ENCODE assay signal across 8 cellular contexts in the genomic region with DNA sequence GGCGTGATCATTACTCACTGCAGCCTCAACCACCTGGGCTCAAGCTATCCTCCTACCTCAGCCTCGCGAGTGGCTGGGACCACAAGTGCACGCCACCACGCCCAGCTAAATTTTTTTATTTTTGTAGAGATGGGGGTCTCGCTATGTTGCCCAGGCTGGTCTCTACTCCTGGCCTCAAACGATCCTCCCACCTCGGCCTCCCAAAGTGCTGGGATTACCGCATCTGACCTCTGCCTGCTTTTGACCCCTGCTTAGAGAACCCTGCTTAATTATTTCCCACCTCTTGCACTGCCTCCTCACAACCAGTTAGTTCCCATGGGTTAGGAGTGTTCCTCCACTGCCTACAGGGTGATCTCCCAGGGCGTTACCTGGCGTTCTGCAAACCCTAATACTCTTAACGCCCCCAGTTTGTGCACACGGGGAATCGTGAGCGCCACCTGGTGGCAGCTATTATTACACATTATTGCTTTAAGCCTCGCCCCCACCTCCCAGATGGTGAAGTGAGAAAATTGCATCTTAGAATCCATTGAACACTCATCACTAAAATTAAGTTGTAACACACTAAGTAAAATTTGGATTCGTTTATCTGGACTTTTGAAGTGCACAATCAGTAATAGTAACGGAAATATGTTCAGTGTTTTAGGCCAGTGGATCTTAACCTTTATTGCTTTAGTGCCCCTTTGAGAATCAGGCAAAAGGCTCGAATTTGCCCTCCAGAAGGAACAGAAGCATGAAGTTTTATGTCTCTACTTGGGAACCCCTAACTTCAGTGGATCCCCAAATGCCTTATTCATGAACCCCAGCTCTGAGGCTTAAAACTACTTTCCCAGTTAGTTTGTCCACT.
DNase-seq lines count a peak whose midpoint lies in the region; ATAC-seq, FAIRE-seq and TF ChIP-seq lines count a peak whose summit lies in the region.

No MANE protein-coding gene starts in this region.

- H2AK9ac ChIP-seq in IMR-90 (replicated peaks; ENCODE audit: low read depth, low read length, poor library complexity): peak overlapping the region; percentile 76

- H2BK20ac ChIP-seq in IMR-90 (ENCODE audit: low read depth, low read length): no peak overlapping the region

- no peaks in the 10 kb centered on the region for H3K9me1 ChIP-seq in IMR-90 (ENCODE audit: insufficient read depth, low read length)

- no peaks in the 10 kb centered on the region for H3K36me3 Mint-ChIP-seq in activated naive CD8-positive, alpha-beta T cell treated with anti-CD3 and anti-CD28 coated beads, Interleukin-2, amount 50 U/mL, for 24 hours (ENCODE audit: low read depth)

- no peak overlapping the region for H3K56ac ChIP-seq in IMR-90 (ENCODE audit: extremely low read depth, insufficient read depth, low read length)

- H3K9me3 Mint-ChIP-seq in activated naive CD8-positive, alpha-beta T cell treated with anti-CD3 and anti-CD28 coated beads, Interleukin-2, amount 50 U/mL, for 24 hours: no peaks in the 10 kb centered on the region

- H3K4me3 ChIP-seq in IMR-90 (ENCODE audit: insufficient read depth, low read depth, low read length) (no peak overlapping the region), iPS DF 6.9 (ENCODE audit: low read length) (no peak overlapping the region)

- intact Hi-C loops in IMR-90 (cut with micrococcal nuclease): no loop called here

- H3K4me2 ChIP-seq in IMR-90 (ENCODE audit: low read depth, low read length): no peak overlapping the region

- no peaks in the 10 kb centered on the region for H3K4me1 ChIP-seq in IMR-90 (ENCODE audit: control insufficient read depth, insufficient read depth, low read length)
- H3K4me1 ChIP-seq in iPS DF 6.9 (ENCODE audit: control insufficient read depth, insufficient read depth, low read length): no peaks in the 10 kb centered on the region

- no peaks in the 10 kb centered on the region for H4K20me1 ChIP-seq in IMR-90 (ENCODE audit: insufficient read depth, low read length)

- H2BK120ac ChIP-seq in IMR-90 (ENCODE audit: low read depth, low read length): no peak overlapping the region

- H3K27ac Mint-ChIP-seq in activated naive CD8-positive, alpha-beta T cell treated with anti-CD3 and anti-CD28 coated beads, Interleukin-2, amount 50 U/mL, for 24 hours: no peak overlapping the region

- FAIRE-seq in D721Med (lab: Jason Lieb, UNC): no peak

- DNase-seq in D721Med (ENCODE audit: insufficient read length, low spot score) (no peak), IMR-90 (peak; percentile 20), SW480 (ENCODE audit: low spot score) (peak; percentile 28), iPS DF 6.9 (ENCODE audit: low read depth, low spot score) (peak; percentile 55), islet precursor cell (no peak)
- peak; percentile 72 for DNase-seq in activated naive CD8-positive, alpha-beta T cell treated with anti-CD3 and anti-CD28 coated beads, Interleukin-2, amount 50 U/mL, for 24 hours
- peak; percentile 62 to 64 for DNase-seq in stimulated activated CD4-positive, alpha-beta T cell treated with anti-CD3 and anti-CD28 coated beads, Interleukin-2, amount 100 ng/mL, for 48 hours

- peak; percentile 46; the same call in 1 of the 2 replicates for ATAC-seq in IMR-90 (ENCODE audit: low read depth)
- peak; percentile 33 for ATAC-seq in activated naive CD8-positive, alpha-beta T cell treated with anti-CD3 and anti-CD28 coated beads, Interleukin-2, amount 50 U/mL, for 24 hours
- ATAC-seq in GM19324 (IDR thresholded peaks at IDR 0.05; ENCODE audit: low FRiP score, unreplicated experiment): no peak

- peak overlapping the region; percentile 18 for H2AFZ ChIP-seq in IMR-90 (replicated peaks; ENCODE audit: low read length, poor library complexity)

- no peaks in the 10 kb centered on the region for H3K79me1 ChIP-seq in IMR-90 (ENCODE audit: low read depth in 1 of 2, low read length in 2 of 2)

- WGBS in IMR-90 (ENCODE audit: extremely low coverage in 2 of 2, insufficient read length in 1 of 2), 2 experiments: 60% methylated on average over 4 of the region's 19 CpGs; no CpG with 5 or more reads in 1 of the 2 experiments
- WGBS in iPS DF 6.9 (ENCODE audit: insufficient coverage, insufficient read length): no CpG with 5 or more reads among the region's 19 CpGs

- H4K8ac ChIP-seq in IMR-90 (ENCODE audit: low read depth in 2 of 2, low read length in 2 of 2): no peak overlapping the region

- H3K4me3 Mint-ChIP-seq in activated naive CD8-positive, alpha-beta T cell treated with anti-CD3 and anti-CD28 coated beads, Interleukin-2, amount 50 U/mL, for 24 hours: no peak overlapping the region

- H2BK15ac ChIP-seq in IMR-90 (ENCODE audit: low read depth, low read length): no peak overlapping the region

- H3K14ac ChIP-seq in IMR-90 (replicated peaks; ENCODE audit: low read depth, low read length): no peak overlapping the region

- BruUV-seq in IMR-90 (replicated peaks; lab: Mats Ljungman, UMichigan): no TSS peak

- CTCF ChIA-PET in IMR-90 (lab: Yijun Ruan, JAX): interaction anchor here (0.9 to 1.5 kb wide), 5 partner anchors 10 to 95 kb away, joined by 3 to 4 read pairs (median 3); no protein-coding TSS in a partner anchor

- no peak overlapping the region for H3K23ac ChIP-seq in IMR-90 (ENCODE audit: low read depth, low read length)

- no peak overlapping the region for H3K9ac ChIP-seq in IMR-90 (ENCODE audit: low read depth, low read length)

- H2AK5ac ChIP-seq in IMR-90 (ENCODE audit: low read depth, low read length): no peak overlapping the region

- TF ChIP-seq POLR2A in IMR-90 (IDR thresholded peaks at IDR 0.05; ENCODE audit: low read depth, low read length): no peak

- no peak overlapping the region for H3K4ac ChIP-seq in IMR-90 (ENCODE audit: low read depth, low read length)

- peaks cover 6% of the 10 kb centered on the region for H3K27me3 Mint-ChIP-seq in activated naive CD8-positive, alpha-beta T cell treated with anti-CD3 and anti-CD28 coated beads, Interleukin-2, amount 50 U/mL, for 24 hours

- no peak overlapping the region for H3K18ac ChIP-seq in IMR-90 (ENCODE audit: low read depth, low read length)

- H3K36me3 ChIP-seq in IMR-90 (ENCODE audit: control insufficient read depth, insufficient read depth, low read length): no peaks in the 10 kb centered on the region
- no peaks in the 10 kb centered on the region for H3K36me3 ChIP-seq in iPS DF 6.9 (ENCODE audit: control insufficient read depth, insufficient read depth, low read length)

- H3K27me3 ChIP-seq in IMR-90 (ENCODE audit: control insufficient read depth, insufficient read depth, low read length): peaks cover 4% of the 10 kb centered on the region
- H3K27me3 ChIP-seq in iPS DF 6.9 (ENCODE audit: control insufficient read depth, insufficient read depth, low read length): no peaks in the 10 kb centered on the region

- H4K91ac ChIP-seq in IMR-90 (ENCODE audit: insufficient read depth, low read depth, low read length): no peak overlapping the region

- POLR2A ChIA-PET in IMR-90 (lab: Charles Lee; ENCODE audit: unreplicated experiment): no interaction called here

- TF ChIP-seq CTCF in D721Med (IDR thresholded peaks at IDR 0.05; ENCODE audit: insufficient read depth, missing control alignments) (peak; percentile 74), IMR-90 (conservative IDR thresholded peaks at IDR 0.05; ENCODE audit: low read depth, low read length) (peak; percentile 76)

- H3K9me3 ChIP-seq in IMR-90 (ENCODE audit: control insufficient read depth, insufficient read depth, low read length) (no peaks in the 10 kb centered on the region), iPS DF 6.9 (ENCODE audit: control insufficient read depth, insufficient read depth, low read length) (no peaks in the 10 kb centered on the region)

- in situ Hi-C loops in IMR-90 (cut with MboI; ENCODE audit: low sequenced_read_pairs): no loop called here

- H3K27ac ChIP-seq in IMR-90 (ENCODE audit: insufficient read depth, low read length) (no peak overlapping the region), iPS DF 6.9 (ENCODE audit: low read length) (no peak overlapping the region)

- peak; percentile 12; the same call in 1 of the 2 replicates for TF ChIP-seq RAD21 in IMR-90 (IDR thresholded peaks at IDR 0.05; ENCODE audit: low read length)

- no peak overlapping the region for H4K5ac ChIP-seq in IMR-90 (ENCODE audit: low read depth, low read length)

- no peaks in the 10 kb centered on the region for H3K4me1 Mint-ChIP-seq in activated naive CD8-positive, alpha-beta T cell treated with anti-CD3 and anti-CD28 coated beads, Interleukin-2, amount 50 U/mL, for 24 hours

- dilution Hi-C loops in IMR-90 (cut with HindIII; ENCODE audit: low sequenced_read_pairs, unreplicated experiment): no loop called here

- no peak overlapping the region for H2BK5ac ChIP-seq in IMR-90 (ENCODE audit: low read depth, low read length, poor library complexity, severe bottlenecking)

TF ChIP-seq in IMR-90, 13 proteins besides CTCF, POLR2A, EP300 and RAD21:
- no peak for TF ChIP-seq RFX5 (IDR thresholded peaks at IDR 0.05; ENCODE audit: low read depth, low read length)
- TF ChIP-seq MAZ (IDR thresholded peaks at IDR 0.05; ENCODE audit: borderline replicate concordance, low read depth, low read length): peak; percentile 79; the same call in 1 of the 2 replicates
- no peak for TF ChIP-seq BHLHE40 (IDR thresholded peaks at IDR 0.05; ENCODE audit: low read depth, low read length)

Comparison
In these comparisons a context has a peak if more than half of its experiments do, and no peak if none do; other contexts are left out.
1. DNase-seq: peak in IMR-90 (single experiment), SW480 (single experiment), activated naive CD8-positive, alpha-beta T cell treated with anti-CD3 and anti-CD28 coated beads, Interleukin-2, amount 50 U/mL, for 24 hours (single experiment), iPS DF 6.9 (single experiment) and stimulated activated CD4-positive, alpha-beta T cell treated with anti-CD3 and anti-CD28 coated beads, Interleukin-2, amount 100 ng/mL, for 48 hours (2 of 2); none in D721Med (single experiment) and islet precursor cell (single experiment).